In the genomic region with DNA sequence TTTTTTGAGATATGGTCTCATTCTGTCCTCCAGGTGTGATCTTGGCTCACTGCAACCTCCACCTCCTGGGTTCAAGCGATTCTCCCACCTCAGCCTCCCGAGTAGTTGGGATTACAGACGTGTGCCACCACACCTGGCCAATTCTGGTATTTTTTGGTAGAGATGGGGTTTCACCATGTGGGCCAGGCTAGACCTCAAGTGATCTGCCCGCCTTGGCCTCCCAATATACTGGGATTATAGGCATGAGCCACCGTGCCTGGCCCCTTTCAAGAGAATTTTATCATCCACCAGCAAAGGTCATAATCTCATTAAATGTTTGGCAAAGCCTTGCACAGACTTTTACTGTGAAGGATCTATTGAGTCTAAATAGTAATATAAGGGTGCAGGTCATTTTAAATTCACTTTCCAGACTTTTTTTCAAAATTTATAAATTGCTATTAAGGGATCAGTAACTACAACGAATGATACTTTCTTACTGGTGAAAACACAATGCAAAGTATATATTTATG, we compare ENCODE assay signal across 10 cellular contexts. TPM values are rescaled to one million over a fixed set of nuclear protein-coding genes. Genes with fewer than 3 reads are reported as not detected.
DNase-seq lines count a peak whose midpoint lies in the region; ATAC-seq and TF ChIP-seq lines count a peak whose summit lies in the region.
"Had no signal": no experiment of that assay in that cellular context is flagged by ENCODE, and none has a peak within 500 bp of the region (broad histone marks: within the 10 kb centered on the region; RNA-seq: fewer than 3 reads in every experiment).

No MANE protein-coding gene starts in this region.

- TF ChIP-seq CTCF in heart right ventricle (IDR thresholded peaks at IDR 0.05): no peak
- no peak for TF ChIP-seq CTCF in SK-N-SH (IDR thresholded peaks at IDR 0.05)
- no peak for TF ChIP-seq CTCF in fibroblast of lung (conservative IDR thresholded peaks at IDR 0.05 in 1 of 2, IDR thresholded peaks at IDR 0.05 in 1 of 2; ENCODE audit: low read depth in 1 of 2, low read length in 2 of 2)

- peak overlapping the region in 4 of 10 donors; percentile 58 to 94 (median 78) for H3K4me3 ChIP-seq in heart right ventricle
- H3K4me3 ChIP-seq in right cardiac atrium (ENCODE audit: low read length): no peak overlapping the region
- H3K4me3 ChIP-seq in SK-N-SH (ENCODE audit: low read depth in 2 of 2, low read length in 1 of 2): peak overlapping the region; percentile 83 to 91; a peak in 2 of 4 replicates
- peak overlapping the region in 3 of 4 experiments; percentile 62 to 96 (median 81) for H3K4me3 ChIP-seq in fibroblast of lung (replicated peaks in 1 of 4; ENCODE audit: control extremely low read depth in 1 of 4, insufficient read depth in 1 of 4, low read depth in 3 of 4, low read length in 4 of 4)

- H3K9me3 ChIP-seq in heart right ventricle (no peaks in the 10 kb centered on the region), right cardiac atrium (ENCODE audit: control insufficient read depth, low read length) (no peaks in the 10 kb centered on the region), SK-N-SH (no peaks in the 10 kb centered on the region), fibroblast of lung (ENCODE audit: control insufficient read depth, insufficient read depth, low read depth, low read length) (no peaks in the 10 kb centered on the region)
- H3K9me3 ChIP-seq: gastroesophageal sphincter, Peyer's patch had no signal

- peaks cover 0 to 20% (median 12%) of the 10 kb centered on the region in 9 donors for H3K36me3 ChIP-seq in heart right ventricle
- H3K36me3 ChIP-seq in SK-N-SH (replicated peaks in 1 of 2; ENCODE audit: control insufficient read depth in 1 of 2, insufficient read depth in 2 of 2, low read length in 1 of 2): peaks cover 5 to 12% of the 10 kb centered on the region in 2 experiments
- H3K36me3 ChIP-seq in fibroblast of lung (ENCODE audit: control insufficient read depth, insufficient read depth, low read length): peaks cover 2% of the 10 kb centered on the region

- H3K27ac Mint-ChIP-seq in stimulated activated naive CD8-positive, alpha-beta T cell treated with anti-CD3 and anti-CD28 coated beads, Interleukin-15, amount 100 ng/mL, for 72 hours: no peak overlapping the region

- H3K9me3 Mint-ChIP-seq in stimulated activated naive CD8-positive, alpha-beta T cell treated with anti-CD3 and anti-CD28 coated beads, Interleukin-15, amount 100 ng/mL, for 72 hours: no peaks in the 10 kb centered on the region

- H3K4me1 ChIP-seq in heart right ventricle (peaks cover 2 to 82% (median 71%) of the 10 kb centered on the region in 9 donors), right cardiac atrium (ENCODE audit: control insufficient read depth, insufficient read depth, low read length) (peaks cover 3% of the 10 kb centered on the region), SK-N-SH (ENCODE audit: control insufficient read depth in 1 of 2, insufficient read depth in 2 of 2, low read depth in 1 of 2, low read length in 1 of 2) (peaks cover 9 to 11% of the 10 kb centered on the region in 2 experiments; a peak in 3 of 4 replicates), fibroblast of lung (ENCODE audit: control insufficient read depth, extremely low read depth, insufficient read depth, low read length) (peaks cover 14% of the 10 kb centered on the region)

- POLR2A ChIA-PET in SK-N-SH (lab: Yijun Ruan, JAX): no interaction called here

- H3K79me2 ChIP-seq in SK-N-SH (ENCODE audit: insufficient read depth) (peaks cover 83% of the 10 kb centered on the region), fibroblast of lung (ENCODE audit: control insufficient read depth, insufficient read depth, low read length) (peaks cover 76% of the 10 kb centered on the region)

- TF ChIP-seq RAD21 in SK-N-SH (IDR thresholded peaks at IDR 0.05; ENCODE audit: low read length): no peak

- peak overlapping the region; percentile 22 to 94 for H3K4me3 Mint-ChIP-seq in stimulated activated naive CD8-positive, alpha-beta T cell treated with anti-CD3 and anti-CD28 coated beads, Interleukin-15, amount 100 ng/mL, for 72 hours

- WGBS in heart right ventricle, 2 donors: 60 to 63% methylated on average over 6 of the region's 6 CpGs
- 71% methylated on average over 6 of the region's 6 CpGs for WGBS in right cardiac atrium
- WGBS in SK-N-SH (ENCODE audit: low lambda C conversion rate): 65% methylated on average over 6 of the region's 6 CpGs

- peaks cover 11% of the 10 kb centered on the region; the same call in 1 of the 2 replicates for H4K20me1 ChIP-seq in SK-N-SH (ENCODE audit: insufficient read depth)
- H4K20me1 ChIP-seq in fibroblast of lung (ENCODE audit: control insufficient read depth, extremely low read depth, insufficient read depth, low read length): peaks cover 3% of the 10 kb centered on the region

- H3K4me1 Mint-ChIP-seq in stimulated activated naive CD8-positive, alpha-beta T cell treated with anti-CD3 and anti-CD28 coated beads, Interleukin-15, amount 100 ng/mL, for 72 hours: peaks cover 46% of the 10 kb centered on the region

- CTCF ChIA-PET in SK-N-SH (lab: Yijun Ruan, JAX): interaction anchor here (0.6 to 1.5 kb wide), 3 partner anchors 15 to 88 kb away, joined by 3 to 4 read pairs (median 4); no protein-coding TSS in a partner anchor

- peak overlapping the region; percentile 89; the same call in 1 of the 2 replicates for H3K4me2 ChIP-seq in SK-N-SH
- no peak overlapping the region for H3K4me2 ChIP-seq in fibroblast of lung (ENCODE audit: extremely low read depth, insufficient read depth, low read length)

- H3K9ac ChIP-seq in SK-N-SH: no peak overlapping the region; the same call in 1 of the 2 replicates
- no peak overlapping the region for H3K9ac ChIP-seq in fibroblast of lung (ENCODE audit: insufficient read depth, low read length)

- intact Hi-C loops in heart right ventricle (cut with DNase I) (loop anchor here in 8 of 10 donors (2.0 to 10.0 kb wide), 6 partner anchors 33 to 93 kb away; no protein-coding TSS in a partner anchor), right cardiac atrium (cut with DNase I) (no loop called here)

- no peak for ATAC-seq in heart right ventricle
- ATAC-seq in right cardiac atrium: no peak
- ATAC-seq in stimulated activated naive CD8-positive, alpha-beta T cell treated with anti-CD3 and anti-CD28 coated beads, Interleukin-15, amount 100 ng/mL, for 72 hours: no peak
- ATAC-seq in GM19467 (IDR thresholded peaks at IDR 0.05; ENCODE audit: unreplicated experiment): no peak
- no peak for ATAC-seq in HG03095 (IDR thresholded peaks at IDR 0.05; ENCODE audit: unreplicated experiment)
- ATAC-seq: gastroesophageal sphincter had no signal

- no peaks in the 10 kb centered on the region for H3K27me3 ChIP-seq in heart right ventricle
- no peaks in the 10 kb centered on the region for H3K27me3 ChIP-seq in right cardiac atrium (ENCODE audit: control insufficient read depth, insufficient read depth)
- H3K27me3 ChIP-seq in SK-N-SH (ENCODE audit: insufficient read depth): no peaks in the 10 kb centered on the region
- H3K27me3 ChIP-seq in fibroblast of lung (ENCODE audit: control insufficient read depth, insufficient read depth, low read length): no peaks in the 10 kb centered on the region
- H3K27me3 ChIP-seq: gastroesophageal sphincter, Peyer's patch had no signal

- H2AFZ ChIP-seq in SK-N-SH (ENCODE audit: low read depth): no peak overlapping the region
- H2AFZ ChIP-seq in fibroblast of lung (ENCODE audit: low read length): no peak overlapping the region

- H3K9me2 ChIP-seq in SK-N-SH: no peaks in the 10 kb centered on the region

- H3K27ac ChIP-seq in heart right ventricle (peak overlapping the region in 8 of 10 donors; percentile 63 to 99 (median 98)), right cardiac atrium (ENCODE audit: low read length) (no peak overlapping the region), SK-N-SH (ENCODE audit: low read depth in 2 of 2, low read length in 1 of 2) (no peak overlapping the region), fibroblast of lung (ENCODE audit: insufficient read depth, low read length) (no peak overlapping the region)

- DNase-seq in heart right ventricle (no peak), right cardiac atrium (no peak), SK-N-SH (no peak), fibroblast of lung (ENCODE audit: low read depth in 2 of 2) (no peak), AML-193 (lab: John Stamatoyannopoulos, UW) (no peak)
- no peak for DNase-seq in stimulated activated naive CD8-positive, alpha-beta T cell treated with anti-CD3 and anti-CD28 coated beads, Interleukin-15, amount 100 ng/mL, for 72 hours
- DNase-seq: Peyer's patch had no signal

- peaks cover 9% of the 10 kb centered on the region for H3F3A ChIP-seq in SK-N-SH (replicated peaks; ENCODE audit: insufficient read depth)

- no peak for TF ChIP-seq EP300 in SK-N-SH (IDR thresholded peaks at IDR 0.05; ENCODE audit: borderline replicate concordance in 1 of 2, low read depth in 1 of 2, low read length in 1 of 2)

- H3K27me3 Mint-ChIP-seq in stimulated activated naive CD8-positive, alpha-beta T cell treated with anti-CD3 and anti-CD28 coated beads, Interleukin-15, amount 100 ng/mL, for 72 hours: no peaks in the 10 kb centered on the region

RNA-seq across cellular contexts. Expression of gene HADHA, which starts 2.5 kb away (rescaled TPM):
- total RNA-seq in heart right ventricle (100 to 1,000 TPM; 298 to 686 (median 410) TPM), right cardiac atrium (100 to 1,000 TPM; 329 to 410 (median 375) TPM), fibroblast of lung (144 and 162 TPM in 2 replicates)
- polyA plus RNA-seq in heart right ventricle (100 to 1,000 TPM; 143 to 192 TPM), right cardiac atrium (307 TPM), SK-N-SH (2012; rRNA removed) (64.3 and 69.9 TPM in 2 replicates), fibroblast of lung (155 and 171 TPM in 2 replicates)
- polyA plus RNA-seq in SK-N-SH (2012; cell fraction: cytosol; rRNA removed): 70.6 and 71.0 TPM in 2 replicates
- 57.8 and 66.5 TPM in 2 replicates for polyA plus RNA-seq in SK-N-SH (2012; cell fraction: nucleus; rRNA removed)
- 159 and 167 TPM in 2 replicates for polyA plus RNA-seq in fibroblast of lung (2012)
- polyA minus RNA-seq in fibroblast of lung (ENCODE audit: low replicate concordance): 181 and 203 TPM in 2 replicates

RNA-seq across cellular contexts. Expression of gene HADHB, which starts 2.8 kb away (rescaled TPM):
- total RNA-seq in heart right ventricle: 1,000 to 10,000 TPM in 3 of 10 donors, 100 to 1,000 TPM in 7; 740 to 1,542 (median 874) TPM
- polyA plus RNA-seq in heart right ventricle: 100 to 1,000 TPM; 256 to 437 TPM
- total RNA-seq in right cardiac atrium: 100 to 1,000 TPM; 750 to 992 (median 857) TPM
- 918 TPM for polyA plus RNA-seq in right cardiac atrium
- polyA plus RNA-seq in SK-N-SH (2012; rRNA removed): 108 and 137 TPM in 2 replicates
- polyA plus RNA-seq in SK-N-SH (2012; cell fraction: cytosol; rRNA removed): 133 and 137 TPM in 2 replicates
- 71.1 and 111 TPM in 2 replicates for polyA plus RNA-seq in SK-N-SH (2012; cell fraction: nucleus; rRNA removed)
- total RNA-seq in fibroblast of lung: 129 and 130 TPM in 2 replicates
- polyA plus RNA-seq in fibroblast of lung: 137 and 151 TPM in 2 replicates
- polyA plus RNA-seq in fibroblast of lung (2012): 100 and 104 TPM in 2 replicates
- 41.0 and 44.3 TPM in 2 replicates for polyA minus RNA-seq in fibroblast of lung (ENCODE audit: low replicate concordance)

Comparison
In these comparisons a context has a peak if more than half of its experiments do, and no peak if none do; other contexts are left out.
1. H3K27ac ChIP-seq: peak in heart right ventricle (8 of 10); none in right cardiac atrium (single experiment), SK-N-SH (0 of 2) and fibroblast of lung (single experiment).
2. intact Hi-C loops: an anchor here in heart right ventricle (2.0 to 10.0 kb wide); none called in right cardiac atrium.